10 cellular contexts compared by ENCODE assay signal in the genomic region with DNA sequence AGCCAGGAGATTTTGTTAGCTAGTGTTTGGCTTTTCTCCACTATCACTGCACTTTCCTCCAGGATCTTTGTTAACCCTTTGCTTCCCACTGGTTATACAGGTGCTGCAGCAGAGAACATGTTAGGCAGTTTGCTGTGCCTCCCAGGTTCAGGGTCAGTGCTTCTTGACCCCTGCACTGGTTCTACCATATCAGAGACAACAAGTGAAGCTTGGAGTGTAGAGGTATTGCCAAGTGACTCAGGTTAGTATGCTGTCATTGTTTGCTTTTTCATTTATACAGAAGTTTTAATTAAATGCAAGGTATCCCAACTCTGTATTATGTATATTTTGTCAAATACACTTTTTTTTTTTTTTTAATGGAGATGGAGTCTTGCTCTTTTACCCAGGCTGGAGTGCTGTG.
"Had no signal": no experiment of that assay in that cellular context is flagged by ENCODE, and none has a peak within 500 bp of the region (broad histone marks: within the 10 kb centered on the region; RNA-seq: fewer than 3 reads in every experiment).

No MANE protein-coding gene starts in this region.

- H2AFZ ChIP-seq: hepatocyte had no signal

- H3K4me2 ChIP-seq: hepatocyte, smooth muscle cell had no signal

- DNase-seq: activated CD4-positive, alpha-beta T cell treated with anti-CD3 and anti-CD28 coated beads, Interleukin-2, amount 50 U/mL, for 4 hours; activated effector memory CD4-positive, alpha-beta T cell treated with Interleukin-2 at 50 U/mL for 16 hours; activated T-cell treated with anti-CD3 and anti-CD28 coated beads, Interleukin-2, amount 50 U/mL, for 1 hour; anterior cingulate cortex; midbrain; right cardiac atrium; tibial artery had no signal

- H3K9me3 ChIP-seq: tibial artery had no signal

- H3K27me3 ChIP-seq: hepatocyte, tibial artery had no signal

- ATAC-seq: right cardiac atrium had no signal

- H3K4me3 ChIP-seq: hepatocyte, lung, smooth muscle cell, tibial artery had no signal

- H3K27ac ChIP-seq: hepatocyte, tibial artery had no signal
